In genomic region chr19:54274516-54274915, GRCh38 we compare ENCODE assay signal across 9 cellular contexts. TPM values are rescaled to one million over a fixed set of nuclear protein-coding genes. Genes with fewer than 3 reads are reported as not detected.
"Had no signal": no experiment of that assay in that cellular context is flagged by ENCODE, and none has a peak within 500 bp of the region (broad histone marks: within the 10 kb centered on the region; RNA-seq: fewer than 3 reads in every experiment).

No MANE protein-coding gene starts in this region.

RNA-seq across cellular contexts. Expression of gene LILRB2, which starts 6.4 kb away (rescaled TPM):
- total RNA-seq: dermis blood vessel endothelial cell, glomerular endothelial cell, hepatocyte, kidney epithelial cell, lung microvascular endothelial cell had no signal
- polyA plus RNA-seq: hepatocyte, keratinocyte had no signal

RNA-seq across cellular contexts. Expression of gene LILRB5, which starts 17.4 kb away (rescaled TPM):
- total RNA-seq: dermis blood vessel endothelial cell, glomerular endothelial cell, lung microvascular endothelial cell had no signal
- polyA plus RNA-seq: immature natural killer cell, keratinocyte had no signal

RNA-seq across cellular contexts. Expression of gene LILRA6, which starts 31.9 kb away (rescaled TPM):
- total RNA-seq: dermis blood vessel endothelial cell, esophagus mucosa, glomerular endothelial cell, hepatocyte, kidney epithelial cell, lung microvascular endothelial cell had no signal
- polyA plus RNA-seq: keratinocyte had no signal

RNA-seq across cellular contexts. Expression of gene LILRA5, which starts 38.5 kb away (rescaled TPM):
- total RNA-seq: cerebellum, dermis blood vessel endothelial cell, glomerular endothelial cell, hepatocyte, lung microvascular endothelial cell had no signal
- polyA plus RNA-seq: hepatocyte, keratinocyte had no signal

RNA-seq across cellular contexts. Expression of gene LILRB3, which starts 51.7 kb away (rescaled TPM):
- total RNA-seq: dermis blood vessel endothelial cell, glomerular endothelial cell, hepatocyte, lung microvascular endothelial cell had no signal
- polyA plus RNA-seq: keratinocyte had no signal
